Comparison of ENCODE assay signal across 19 cellular contexts in the genomic region with DNA sequence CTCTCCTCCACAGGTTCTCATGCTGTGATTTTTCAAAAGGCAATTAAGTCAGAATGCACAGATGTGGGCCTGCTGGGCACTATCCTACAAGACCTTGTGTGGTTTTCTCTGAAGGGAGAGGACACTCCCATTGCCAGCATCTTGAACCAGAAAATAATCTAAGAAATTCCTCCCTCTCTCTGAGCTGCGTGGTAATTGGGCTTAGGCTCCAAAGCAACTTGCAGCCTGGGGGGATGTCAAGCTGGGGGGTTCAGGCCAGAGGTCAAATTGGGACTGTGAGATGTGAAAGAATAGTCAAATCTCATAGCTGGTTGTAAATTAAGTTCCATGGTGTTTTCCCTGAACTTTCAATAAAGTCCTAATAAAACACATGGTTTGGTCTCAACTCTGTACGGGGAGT.
"Had no signal": no experiment of that assay in that cellular context is flagged by ENCODE, and none has a peak within 500 bp of the region (broad histone marks: within the 10 kb centered on the region; RNA-seq: fewer than 3 reads in every experiment).

No MANE protein-coding gene starts in this region.

- H3K27me3 ChIP-seq: colonic mucosa, gastrocnemius medialis, sigmoid colon, stomach, thyroid gland had no signal

- ATAC-seq: effector memory CD8-positive, alpha-beta T cell; gastrocnemius medialis; left ventricle myocardium superior; lower lobe of right lung; naive thymus-derived CD8-positive, alpha-beta T cell; right cardiac atrium; stimulated activated effector memory CD8-positive, alpha-beta T cell treated with anti-CD3 and anti-CD28 coated beads, Interleukin-12 subunit alpha, Interleukin-12 subunit beta, amount 100 ng/mL, for 72 hours had no signal

- H3K36me3 Mint-ChIP-seq: naive thymus-derived CD8-positive, alpha-beta T cell; stimulated activated effector memory CD8-positive, alpha-beta T cell treated with anti-CD3 and anti-CD28 coated beads, Interleukin-12 subunit alpha, Interleukin-12 subunit beta, amount 100 ng/mL, for 72 hours; type B pancreatic cell had no signal

- H3K27ac Mint-ChIP-seq: dendritic cell treated with granulocyte-macrophage colony-stimulating factor and Interleukin-4, amounts not matched to agents 40 ng/mL and 50 ng/mL, for 4 days; effector memory CD8-positive, alpha-beta T cell; naive thymus-derived CD8-positive, alpha-beta T cell; stimulated activated effector memory CD8-positive, alpha-beta T cell treated with anti-CD3 and anti-CD28 coated beads, Interleukin-12 subunit alpha, Interleukin-12 subunit beta, amount 100 ng/mL, for 72 hours; type B pancreatic cell had no signal

- H3K9me3 Mint-ChIP-seq: dendritic cell treated with granulocyte-macrophage colony-stimulating factor and Interleukin-4, amounts not matched to agents 40 ng/mL and 50 ng/mL, for 4 days; stimulated activated effector memory CD8-positive, alpha-beta T cell treated with anti-CD3 and anti-CD28 coated beads, Interleukin-12 subunit alpha, Interleukin-12 subunit beta, amount 100 ng/mL, for 72 hours had no signal

- H3K27me3 Mint-ChIP-seq: effector memory CD8-positive, alpha-beta T cell; type B pancreatic cell had no signal

- H3K4me3 Mint-ChIP-seq: dendritic cell treated with granulocyte-macrophage colony-stimulating factor and Interleukin-4, amounts not matched to agents 40 ng/mL and 50 ng/mL, for 4 days; effector memory CD8-positive, alpha-beta T cell; naive thymus-derived CD8-positive, alpha-beta T cell; stimulated activated effector memory CD8-positive, alpha-beta T cell treated with anti-CD3 and anti-CD28 coated beads, Interleukin-12 subunit alpha, Interleukin-12 subunit beta, amount 100 ng/mL, for 72 hours; type B pancreatic cell had no signal

- H3K9me3 ChIP-seq: colonic mucosa, gastrocnemius medialis, lower lobe of right lung, prostate gland, sigmoid colon, stomach, thyroid gland had no signal

- H3K4me1 ChIP-seq: colonic mucosa, lower lobe of right lung, prostate gland, thyroid gland had no signal

- H3K27ac ChIP-seq: colonic mucosa, gastrocnemius medialis, lower lobe of right lung, prostate gland, sigmoid colon, stomach, thyroid gland had no signal

- H3K4me3 ChIP-seq: colonic mucosa, gastrocnemius medialis, lower lobe of right lung, prostate gland, sigmoid colon, stomach, thyroid gland had no signal

- H3K4me1 Mint-ChIP-seq: stimulated activated effector memory CD8-positive, alpha-beta T cell treated with anti-CD3 and anti-CD28 coated beads, Interleukin-12 subunit alpha, Interleukin-12 subunit beta, amount 100 ng/mL, for 72 hours had no signal

- DNase-seq: colonic mucosa; effector memory CD8-positive, alpha-beta T cell; foreskin fibroblast; gastrocnemius medialis; head of caudate nucleus; left ventricle myocardium superior; lower lobe of right lung; naive thymus-derived CD8-positive, alpha-beta T cell; right cardiac atrium; sigmoid colon; stimulated activated CD4-positive, alpha-beta T cell treated with anti-CD3 and anti-CD28 coated beads, Interleukin-2, amount 100 ng/mL, for 24 hours; stimulated activated CD4-positive, alpha-beta T cell treated with anti-CD3 and anti-CD28 coated beads, Interleukin-4, amount 100 ng/mL, for 24 hours; stimulated activated naive CD4-positive, alpha-beta T cell treated with Interleukin-2 at 50 U/mL for 16 hours; stomach; thyroid gland had no signal

- H3K36me3 ChIP-seq: colonic mucosa, gastrocnemius medialis, lower lobe of right lung, prostate gland, sigmoid colon, stomach, thyroid gland had no signal
